In the genomic region with DNA sequence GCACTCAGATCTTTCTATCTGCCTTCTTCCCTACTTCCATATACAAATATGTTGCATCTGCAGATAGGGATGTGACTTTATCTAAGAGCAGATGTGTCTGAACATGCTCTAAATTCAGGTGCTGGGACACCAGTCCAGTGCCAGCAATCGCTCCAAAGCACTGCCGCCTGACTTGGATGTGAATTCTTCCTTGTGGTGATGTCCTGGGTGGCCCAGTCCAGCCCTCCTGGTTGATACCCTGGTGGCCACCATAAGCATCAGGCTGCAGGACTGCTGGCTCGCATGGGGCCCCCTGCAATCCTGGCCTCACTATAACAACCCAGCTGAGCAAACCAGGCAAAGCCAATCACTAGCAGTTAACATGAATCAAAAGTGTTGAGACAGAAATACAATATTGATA, we compare ENCODE assay signal across 19 cellular contexts.
A peak's percentile ranks its signal among the peaks of the same experiment; 100 is the strongest.
DNase-seq lines count a peak whose midpoint lies in the region; ATAC-seq, FAIRE-seq and TF ChIP-seq lines count a peak whose summit lies in the region.
"Had no signal": no experiment of that assay in that cellular context is flagged by ENCODE, and none has a peak within 500 bp of the region (broad histone marks: within the 10 kb centered on the region; RNA-seq: fewer than 3 reads in every experiment).

No MANE protein-coding gene starts in this region.

- H3K27me3 ChIP-seq in left ventricle myocardium inferior (ENCODE audit: low read depth) (peaks cover 35% of the 10 kb centered on the region), vagina (no peaks in the 10 kb centered on the region)
- H3K27me3 ChIP-seq: BLaER1 treated with 17β-estradiol and CSF1 and Interleukin-3, amounts not matched to agents 10 nM and 100 nM had no signal

- intact Hi-C loops in Right ventricle myocardium superior (cut with DNase I) = no loop called here
- intact Hi-C loops in left ventricle myocardium inferior (cut with micrococcal nuclease) = no loop called here
- intact Hi-C loops in vagina (cut with DNase I) = no loop called here

- FAIRE-seq in frontal cortex (lab: Jason Lieb, UNC) = no peak

- ATAC-seq in Right ventricle myocardium superior (ENCODE audit: poor library complexity) = peak; percentile 22
- no peak for ATAC-seq in GM18867 (IDR thresholded peaks at IDR 0.05; ENCODE audit: unreplicated experiment)
- ATAC-seq: CD8-positive, alpha-beta T cell; HCT116 had no signal

- H3K4me1 ChIP-seq in left ventricle myocardium inferior (peaks cover 4% of the 10 kb centered on the region), vagina (no peaks in the 10 kb centered on the region)
- H3K4me1 ChIP-seq: BLaER1 treated with 17β-estradiol and CSF1 and Interleukin-3, amounts not matched to agents 10 nM and 100 nM had no signal

- H3K9me3 ChIP-seq in left ventricle myocardium inferior (replicated peaks) = no peaks in the 10 kb centered on the region
- no peaks in the 10 kb centered on the region for H3K9me3 ChIP-seq in vagina
- H3K9me3 ChIP-seq: BLaER1 treated with 17β-estradiol and CSF1 and Interleukin-3, amounts not matched to agents 10 nM and 100 nM had no signal

- H3K27ac ChIP-seq in left ventricle myocardium inferior (replicated peaks) (no peak overlapping the region), coronary artery (no peak overlapping the region), vagina (no peak overlapping the region)
- H3K27ac ChIP-seq: BLaER1 treated with 17β-estradiol and CSF1 and Interleukin-3, amounts not matched to agents 10 nM and 100 nM; HL-60 had no signal

- no peak for TF ChIP-seq POLR2A in vagina (IDR thresholded peaks at IDR 0.05)

- H3K4me3 ChIP-seq in left ventricle myocardium inferior = no peak overlapping the region
- H3K4me3 ChIP-seq in coronary artery = no peak overlapping the region
- H3K4me3 ChIP-seq in vagina = no peak overlapping the region
- H3K4me3 ChIP-seq: BLaER1 treated with 17β-estradiol and CSF1 and Interleukin-3, amounts not matched to agents 10 nM and 100 nM had no signal

- DNase-seq in Right ventricle myocardium superior (no peak), left ventricle myocardium inferior (no peak), coronary artery (ENCODE audit: low spot score) (peak; percentile 41), islet precursor cell (peak; percentile 23), vagina (ENCODE audit: extremely low spot score in 2 of 2) (peak; percentile 69 to 77), NCI-H2029 (lab: John Stamatoyannopoulos, UW) (no peak), frontal cortex (ENCODE audit: low spot score in 2 of 2) (no peak)
- DNase-seq: 8988T; Calu3; CD8-positive, alpha-beta T cell; DMS79 treated with DMSO at 0.1 percent for 48 hours; GF-D8; GOT3; H7; HFFc6 had no signal

- H3K36me3 ChIP-seq in left ventricle myocardium inferior (no peaks in the 10 kb centered on the region), vagina (no peaks in the 10 kb centered on the region)
- H3K36me3 ChIP-seq: BLaER1 treated with 17β-estradiol and CSF1 and Interleukin-3, amounts not matched to agents 10 nM and 100 nM had no signal

- TF ChIP-seq CTCF in left ventricle myocardium inferior (IDR thresholded peaks at IDR 0.05; ENCODE audit: borderline replicate concordance) = no peak
- TF ChIP-seq CTCF in coronary artery (IDR thresholded peaks at IDR 0.05) = no peak
- TF ChIP-seq CTCF in vagina (IDR thresholded peaks at IDR 0.05) = no peak

Comparison
In these comparisons a context has a peak if more than half of its experiments do, and no peak if none do; other contexts are left out.
1. DNase-seq: peak in coronary artery (single experiment), islet precursor cell (single experiment) and vagina (2 of 2); none in Right ventricle myocardium superior (single experiment), left ventricle myocardium inferior (single experiment), NCI-H2029 (single experiment) and frontal cortex (0 of 2).